ENCODE assay signal across 2 cellular contexts in genomic region chr14:55028476-55028875, GRCh38.
TF ChIP-seq lines count a peak whose summit lies in the region.

No MANE protein-coding gene starts in this region.

TF ChIP-seq in GM23338, 12 proteins besides CTCF, POLR2A, EP300 and RAD21 (continued from another document):
- TF ChIP-seq POLR2AphosphoS5 (IDR thresholded peaks at IDR 0.05; ENCODE audit: low read depth): no peak
- TF ChIP-seq EZH2 (IDR thresholded peaks at IDR 0.05; ENCODE audit: low read depth, unreplicated experiment): no peak
- TF ChIP-seq ETS1 (IDR thresholded peaks at IDR 0.05): no peak
- TF ChIP-seq EZH2phosphoT487 (IDR thresholded peaks at IDR 0.05; ENCODE audit: unreplicated experiment): no peak
- TF ChIP-seq NANOG (IDR thresholded peaks at IDR 0.05; ENCODE audit: borderline replicate concordance): no peak
- no peak for TF ChIP-seq ZNF114 (CRISPR knock-in tag; IDR thresholded peaks at IDR 0.05)
- TF ChIP-seq CREB1 (CRISPR knock-in tag; IDR thresholded peaks at IDR 0.05; ENCODE audit: low read depth): no peak
- TF ChIP-seq JUNB (IDR thresholded peaks at IDR 0.05; ENCODE audit: unreplicated experiment): no peak
- no peak for TF ChIP-seq ZNF462 (CRISPR knock-in tag; IDR thresholded peaks at IDR 0.05)
- TF ChIP-seq REST (IDR thresholded peaks at IDR 0.05; ENCODE audit: unreplicated experiment): no peak
- no peak for TF ChIP-seq ZNF331 (CRISPR knock-in tag; IDR thresholded peaks at IDR 0.05; ENCODE audit: low read depth)

TF ChIP-seq in endothelial cell of umbilical vein, 7 proteins besides CTCF, POLR2A, EP300 and RAD21:
- TF ChIP-seq JUN (IDR thresholded peaks at IDR 0.05; ENCODE audit: borderline replicate concordance, insufficient read depth, insufficient read length, low read depth) (no peak), FOS (IDR thresholded peaks at IDR 0.05; ENCODE audit: borderline replicate concordance, insufficient read depth, low read length) (no peak), MYC (IDR thresholded peaks at IDR 0.05; ENCODE audit: low read depth, low read length) (no peak), GATA2 (IDR thresholded peaks at IDR 0.05; ENCODE audit: insufficient read depth, insufficient read length, low read depth, low read length) (no peak), MAX (IDR thresholded peaks at IDR 0.05; ENCODE audit: insufficient read depth, insufficient read length) (no peak), EZH2 (IDR thresholded peaks at IDR 0.05; ENCODE audit: borderline replicate concordance, low read depth, low read length, severe bottlenecking) (no peak)
